In genomic region chr3:129855454-129856419, GRCh38 we compare ENCODE assay signal across 10 cellular contexts. TPM values are rescaled to one million over a fixed set of nuclear protein-coding genes. Genes with fewer than 3 reads are reported as not detected.
A peak's percentile ranks its signal among the peaks of the same experiment; 100 is the strongest.
DNase-seq lines count a peak whose midpoint lies in the region; ATAC-seq and TF ChIP-seq lines count a peak whose summit lies in the region.
"Had no signal": no experiment of that assay in that cellular context is flagged by ENCODE, and none has a peak within 500 bp of the region (broad histone marks: within the 10 kb centered on the region; RNA-seq: fewer than 3 reads in every experiment).

No MANE protein-coding gene starts in this region.

- H3K4me3 ChIP-seq in choroid plexus epithelial cell (ENCODE audit: low read depth, low read length), result no peak overlapping the region

- H3K27ac Mint-ChIP-seq in mesothelial cell of epicardium, result peak overlapping the region; percentile 54
- H3K27ac Mint-ChIP-seq: activated naive CD8-positive, alpha-beta T cell treated with anti-CD3 and anti-CD28 coated beads, Interleukin-2, amount 10 ng/mL, durations not matched to agents 7 days and 5 days had no signal

- no peak overlapping the region for H3K4me3 Mint-ChIP-seq in mesothelial cell of epicardium
- H3K4me3 Mint-ChIP-seq: activated naive CD8-positive, alpha-beta T cell treated with anti-CD3 and anti-CD28 coated beads, Interleukin-2, amount 10 ng/mL, durations not matched to agents 7 days and 5 days had no signal

- TF ChIP-seq POLR2A in erythroblast (IDR thresholded peaks at IDR 0.05; ENCODE audit: low read length), result no peak

- peaks cover 3% of the 10 kb centered on the region for H3K4me1 Mint-ChIP-seq in mesothelial cell of epicardium

- TF ChIP-seq CTCF in choroid plexus epithelial cell (conservative IDR thresholded peaks at IDR 0.05; ENCODE audit: low read depth, low read length) (no peak), mesothelial cell of epicardium (IDR thresholded peaks at IDR 0.05; ENCODE audit: unreplicated experiment) (no peak)

- no peak for ATAC-seq in GM19452 (IDR thresholded peaks at IDR 0.05; ENCODE audit: unreplicated experiment)

- H3K36me3 Mint-ChIP-seq in mesothelial cell of epicardium, result peaks cover 46% of the 10 kb centered on the region

- H3K9me3 Mint-ChIP-seq in mesothelial cell of epicardium, result peaks cover 11% of the 10 kb centered on the region

- H3K27me3 Mint-ChIP-seq in mesothelial cell of epicardium (ENCODE audit: low read depth), result no peaks in the 10 kb centered on the region
- H3K27me3 Mint-ChIP-seq: activated naive CD8-positive, alpha-beta T cell treated with anti-CD3 and anti-CD28 coated beads, Interleukin-2, amount 10 ng/mL, durations not matched to agents 7 days and 5 days had no signal

- peak; percentile 51 for DNase-seq in AG20443 (ENCODE audit: low spot score)
- DNase-seq in MV-4-11 (lab: John Stamatoyannopoulos, UW), result peak; percentile 87
- peak; percentile 62 for DNase-seq in choroid plexus epithelial cell (ENCODE audit: low read depth)
- no peak for DNase-seq in mesothelial cell of epicardium (ENCODE audit: low spot score in 2 of 2, unreplicated experiment in 2 of 2)
- no peak for DNase-seq in stimulated activated CD8-positive, alpha-beta memory T cell treated with anti-CD3 and anti-CD28 coated beads, Interleukin-4, amount 100 ng/mL, for 48 hours
- no peak for DNase-seq in erythroblast (lab: John Stamatoyannopoulos, UW)
- DNase-seq in cortex of kidney (lab: John Stamatoyannopoulos, UW), result no peak
- DNase-seq: activated naive CD8-positive, alpha-beta T cell treated with anti-CD3 and anti-CD28 coated beads, Interleukin-2, amount 10 ng/mL, durations not matched to agents 7 days and 5 days; GDM1 had no signal

RNA-seq across cellular contexts. Expression of gene TMCC1, which starts 37.8 kb away (rescaled TPM):
- 51.8 to 57.4 TPM (median 52.4 TPM) in 3 replicates for total RNA-seq in mesothelial cell of epicardium

Comparison
In these comparisons a context has a peak if more than half of its experiments do, and no peak if none do; other contexts are left out.
1. DNase-seq: peak in AG20443 (single experiment), MV-4-11 (single experiment) and choroid plexus epithelial cell (single experiment); none in mesothelial cell of epicardium (0 of 2), stimulated activated CD8-positive, alpha-beta memory T cell treated with anti-CD3 and anti-CD28 coated beads, Interleukin-4, amount 100 ng/mL, for 48 hours (single experiment), erythroblast (0 of 2) and cortex of kidney (single experiment).